8 cellular contexts compared by ENCODE assay signal in genomic region chr2:25294573-25295462, GRCh38. TPM values are rescaled to one million over a fixed set of nuclear protein-coding genes. Genes with fewer than 3 reads are reported as not detected.
DNase-seq lines count a peak whose midpoint lies in the region; ATAC-seq and TF ChIP-seq lines count a peak whose summit lies in the region.

No MANE protein-coding gene starts in this region.

- H3K27ac ChIP-seq in HEK293 (ENCODE audit: extremely low read depth, low read depth, low read length) (no peak overlapping the region), stomach smooth muscle (ENCODE audit: low read length) (peak overlapping the region; percentile 46)

- H3K9me3 ChIP-seq in HEK293 (ENCODE audit: control insufficient read depth, insufficient read depth, low read depth, low read length): no peaks in the 10 kb centered on the region
- no peaks in the 10 kb centered on the region for H3K9me3 ChIP-seq in stomach smooth muscle (ENCODE audit: control insufficient read depth in 2 of 2, low read length in 2 of 2)

- H3K4me3 ChIP-seq in HEK293 (ENCODE audit: low read depth, low read length) (no peak overlapping the region), stomach smooth muscle (ENCODE audit: low read length in 2 of 2) (peak overlapping the region; percentile 21 to 59)

- peaks cover 41% of the 10 kb centered on the region for H3K4me1 Mint-ChIP-seq in activated CD4-positive, alpha-beta memory T cell treated with anti-CD3 and anti-CD28 coated beads for 36 hours (ENCODE audit: low read depth)
- peaks cover 33 to 37% of the 10 kb centered on the region in 2 donors for H3K4me1 Mint-ChIP-seq in effector memory CD8-positive, alpha-beta T cell (ENCODE audit: low read depth in 2 of 2)
- peaks cover 42 to 59% (median 54%) of the 10 kb centered on the region in 3 donors for H3K4me1 Mint-ChIP-seq in naive B cell

- TF ChIP-seq CTCF in HEK293 (tag by site-specific recombination; IDR thresholded peaks at IDR 0.05): no peak

- DNase-seq in NCI-H2029 (lab: John Stamatoyannopoulos, UW) (peak; percentile 67), naive B cell (peak; percentile 79), NCI-H187 (lab: John Stamatoyannopoulos, UW) (no peak)
- DNase-seq in activated CD4-positive, alpha-beta memory T cell treated with anti-CD3 and anti-CD28 coated beads for 36 hours: peak; percentile 89
- DNase-seq in effector memory CD8-positive, alpha-beta T cell: peak; percentile 78 to 85 (median 85)

- H3K27me3 Mint-ChIP-seq in activated CD4-positive, alpha-beta memory T cell treated with anti-CD3 and anti-CD28 coated beads for 36 hours: no peaks in the 10 kb centered on the region
- H3K27me3 Mint-ChIP-seq in effector memory CD8-positive, alpha-beta T cell: no peaks in the 10 kb centered on the region
- H3K27me3 Mint-ChIP-seq in naive B cell: no peaks in the 10 kb centered on the region

- no peak overlapping the region for H3K9ac ChIP-seq in stomach smooth muscle (ENCODE audit: low read length in 2 of 2)

- CTCF ChIA-PET in HEK293 (lab: Yijun Ruan, JAX): interaction anchor here (1.7 kb wide), 1 partner anchor 67 kb away, joined by 4 read pairs; no protein-coding TSS in a partner anchor
- CTCF ChIA-PET in activated CD4-positive, alpha-beta memory T cell treated with anti-CD3 and anti-CD28 coated beads for 36 hours (lab: Charles Lee): interaction anchor here (0.6 to 2.4 kb wide), 7 partner anchors 17 to 313 kb away, joined by 3 to 11 read pairs (median 3); partner anchors contain the start of gene DNMT3A

- H3K27me3 ChIP-seq in stomach smooth muscle (ENCODE audit: control insufficient read depth in 1 of 2, insufficient read depth in 2 of 2, low read length in 2 of 2): no peaks in the 10 kb centered on the region

- no peaks in the 10 kb centered on the region for H3K4me1 ChIP-seq in HEK293 (ENCODE audit: control insufficient read depth, insufficient read depth, low read length)
- H3K4me1 ChIP-seq in stomach smooth muscle (ENCODE audit: control insufficient read depth, insufficient read depth, low read length): peaks cover 61% of the 10 kb centered on the region

- peaks cover 0 to 4% of the 10 kb centered on the region in 2 experiments; a peak in 2 of 3 replicates for H3K36me3 ChIP-seq in HEK293 (ENCODE audit: control insufficient read depth in 2 of 2, insufficient read depth in 1 of 2, low read length in 2 of 2)
- H3K36me3 ChIP-seq in stomach smooth muscle (ENCODE audit: control insufficient read depth in 2 of 2, insufficient read depth in 2 of 2, low read length in 2 of 2): peaks cover 4 to 19% of the 10 kb centered on the region in 2 donors

- TF ChIP-seq POLR2A in GM15510 (IDR thresholded peaks at IDR 0.05; ENCODE audit: borderline replicate concordance, extremely low read depth, insufficient read length): peak; percentile 64

- intact Hi-C loops in activated CD4-positive, alpha-beta memory T cell treated with anti-CD3 and anti-CD28 coated beads for 36 hours (cut with micrococcal nuclease): loop anchor here (2.0 kb wide), 1 partner anchor 18 kb away; no protein-coding TSS in a partner anchor

- peak overlapping the region; percentile 59 for H3K4me3 Mint-ChIP-seq in activated CD4-positive, alpha-beta memory T cell treated with anti-CD3 and anti-CD28 coated beads for 36 hours
- peak overlapping the region; percentile 69 to 77 for H3K4me3 Mint-ChIP-seq in effector memory CD8-positive, alpha-beta T cell
- peak overlapping the region; percentile 26 to 89 (median 82) for H3K4me3 Mint-ChIP-seq in naive B cell

- H3K9me3 Mint-ChIP-seq in activated CD4-positive, alpha-beta memory T cell treated with anti-CD3 and anti-CD28 coated beads for 36 hours: no peaks in the 10 kb centered on the region
- H3K9me3 Mint-ChIP-seq in effector memory CD8-positive, alpha-beta T cell: no peaks in the 10 kb centered on the region
- H3K9me3 Mint-ChIP-seq in naive B cell: no peaks in the 10 kb centered on the region

- POLR2A ChIA-PET in HEK293 (lab: Yijun Ruan, JAX): no interaction called here
- POLR2A ChIA-PET in activated CD4-positive, alpha-beta memory T cell treated with anti-CD3 and anti-CD28 coated beads for 36 hours (lab: Charles Lee): interaction anchor here (0.6 to 2.0 kb wide), 5 partner anchors 9 to 35 kb away, joined by 3 to 8 read pairs (median 4); no protein-coding TSS in a partner anchor

- peaks cover 24% of the 10 kb centered on the region for H3K36me3 Mint-ChIP-seq in activated CD4-positive, alpha-beta memory T cell treated with anti-CD3 and anti-CD28 coated beads for 36 hours
- H3K36me3 Mint-ChIP-seq in effector memory CD8-positive, alpha-beta T cell (ENCODE audit: insufficient read depth): peaks cover 4% of the 10 kb centered on the region
- no peaks in the 10 kb centered on the region for H3K36me3 Mint-ChIP-seq in naive B cell

- H3K27ac Mint-ChIP-seq in activated CD4-positive, alpha-beta memory T cell treated with anti-CD3 and anti-CD28 coated beads for 36 hours: peak overlapping the region; percentile 92
- peak overlapping the region; percentile 85 to 96 for H3K27ac Mint-ChIP-seq in effector memory CD8-positive, alpha-beta T cell
- peak overlapping the region; percentile 86 to 99 (median 95) for H3K27ac Mint-ChIP-seq in naive B cell

- peak; percentile 95 for ATAC-seq in effector memory CD8-positive, alpha-beta T cell (replicated peaks)
- ATAC-seq in naive B cell (ENCODE audit: low read depth in 2 of 2): peak; percentile 80 to 81

TF ChIP-seq in HEK293, 187 proteins besides CTCF, POLR2A, EP300 and RAD21:
- TF ChIP-seq SP2 (tag by site-specific recombination; IDR thresholded peaks at IDR 0.05) (peak; percentile 48), ZFHX2 (tag by site-specific recombination; conservative IDR thresholded peaks at IDR 0.05) (peak; percentile 85), ZXDB (tag by site-specific recombination; IDR thresholded peaks at IDR 0.05) (no peak), ZNF548 (tag by site-specific recombination; IDR thresholded peaks at IDR 0.05) (no peak), PRDM10 (tag by site-specific recombination; IDR thresholded peaks at IDR 0.05) (no peak), ZNF530 (tag by site-specific recombination; IDR thresholded peaks at IDR 0.05; ENCODE audit: low read depth) (no peak), ZIC2 (tag by site-specific recombination; IDR thresholded peaks at IDR 0.05) (no peak), ZNF184 (tag by site-specific recombination; IDR thresholded peaks at IDR 0.05) (no peak), ZNF768 (tag by site-specific recombination; IDR thresholded peaks at IDR 0.05) (no peak), GLIS1 (tag by site-specific recombination; IDR thresholded peaks at IDR 0.05) (0 out of 2 replicates have a peak, but pooled peaks have one; percentile 46), KLF16 (tag by site-specific recombination; IDR thresholded peaks at IDR 0.05) (no peak), KLF9 (tag by site-specific recombination; IDR thresholded peaks at IDR 0.05; ENCODE audit: low read depth) (no peak), EGR2 (tag by site-specific recombination; IDR thresholded peaks at IDR 0.05; ENCODE audit: low read depth) (peak; percentile 67)

RNA-seq across cellular contexts. Expression of gene DNMT3A, which starts 46.9 kb away (rescaled TPM):
- 10 to 100 TPM; 52.0 to 52.5 TPM for total RNA-seq in activated CD4-positive, alpha-beta memory T cell treated with anti-CD3 and anti-CD28 coated beads for 36 hours
- 10 to 100 TPM in 2 of 6 donors, 1 to 10 TPM in 4; 7.3 to 14.0 (median 8.5) TPM for polyA plus RNA-seq in naive B cell (ENCODE audit: low read depth in 6 of 6)

Comparison
In these comparisons a context has a peak if more than half of its experiments do, and no peak if none do; other contexts are left out.
1. DNase-seq: peak in NCI-H2029 (single experiment), activated CD4-positive, alpha-beta memory T cell treated with anti-CD3 and anti-CD28 coated beads for 36 hours (single experiment), effector memory CD8-positive, alpha-beta T cell (3 of 3) and naive B cell (single experiment); none in NCI-H187 (0 of 2).
2. Peak in every context shown above with its lines, with median percentiles within 50 percentile points of each other: H3K27ac Mint-ChIP-seq and H3K4me3 Mint-ChIP-seq.